25 cellular contexts compared by ENCODE assay signal in the genomic region with DNA sequence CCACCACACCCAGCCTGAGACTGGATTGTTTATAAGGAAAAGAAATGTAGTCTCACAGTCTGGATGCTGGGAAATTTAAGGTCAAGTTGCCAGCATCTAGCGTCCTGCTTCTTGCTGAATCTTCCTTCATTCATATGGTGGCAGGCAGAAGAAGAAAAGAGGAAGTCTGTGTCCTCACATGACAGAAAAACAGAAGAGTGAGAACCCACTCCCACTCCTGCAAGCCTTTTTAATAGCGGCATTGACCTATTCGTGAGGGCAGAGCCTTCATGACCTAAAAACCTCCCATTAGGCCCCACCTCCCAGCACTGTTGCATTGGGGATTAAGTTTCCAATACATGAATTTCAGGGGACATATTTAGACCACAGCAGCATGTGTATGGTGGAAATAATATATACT.
"Had no signal": no experiment of that assay in that cellular context is flagged by ENCODE, and none has a peak within 500 bp of the region (broad histone marks: within the 10 kb centered on the region; RNA-seq: fewer than 3 reads in every experiment).

No MANE protein-coding gene starts in this region.

- H3K9ac ChIP-seq: KMS-11 had no signal

- H3K27ac ChIP-seq: adrenal gland, KMS-11, RWPE1 had no signal

- H3K27me3 ChIP-seq: adrenal gland had no signal

- ATAC-seq: activated CD4-positive, CD25-positive, alpha-beta regulatory T cell treated with anti-CD3 and anti-CD28 coated beads, Interleukin-2, amount 50 U/mL, for 24 hours; activated CD8-positive, alpha-beta T cell treated with anti-CD3 and anti-CD28 coated beads for 36 hours; Panc1 had no signal

- FAIRE-seq: colon, TTC549 had no signal

- H3K4me1 ChIP-seq: adrenal gland had no signal

- H3K9me3 ChIP-seq: adrenal gland had no signal

- H3K4me2 ChIP-seq: KMS-11 had no signal

- DNase-seq: activated CD4-positive, alpha-beta T cell treated with anti-CD3 and anti-CD28 coated beads for 4 hours; activated CD8-positive, alpha-beta memory T cell treated with anti-CD3 and anti-CD28 coated beads, Interleukin-2, amount 50 U/mL, for 48 hours; activated CD8-positive, alpha-beta T cell treated with anti-CD3 and anti-CD28 coated beads for 36 hours; activated naive CD4-positive, alpha-beta T cell treated with anti-CD3 and anti-CD28 coated beads, Interleukin-2, amount 50 U/mL, for 16 hours; activated naive CD8-positive, alpha-beta T cell treated with anti-CD3 and anti-CD28 coated beads, Interleukin-2, amount 10 ng/mL, durations not matched to agents 7 days and 5 days; activated T-cell treated with anti-CD3 and anti-CD28 coated beads, Interleukin-2, amount 50 U/mL, for 1 hour; adrenal gland; anterior cingulate cortex; cerebellar nuclear complex; NCI-H1092; NCI-H1417; NCI-H1930; NCI-H2171; NCI-H345; NCI-H510A; NCI-H526 treated with DMSO at 0.1 percent for 48 hours; NCI-H82; Right ventricle myocardium superior; T-helper 9 cell had no signal

- H3K4me3 ChIP-seq: adrenal gland had no signal

- H3K36me3 ChIP-seq: adrenal gland had no signal
